In the genomic region with DNA sequence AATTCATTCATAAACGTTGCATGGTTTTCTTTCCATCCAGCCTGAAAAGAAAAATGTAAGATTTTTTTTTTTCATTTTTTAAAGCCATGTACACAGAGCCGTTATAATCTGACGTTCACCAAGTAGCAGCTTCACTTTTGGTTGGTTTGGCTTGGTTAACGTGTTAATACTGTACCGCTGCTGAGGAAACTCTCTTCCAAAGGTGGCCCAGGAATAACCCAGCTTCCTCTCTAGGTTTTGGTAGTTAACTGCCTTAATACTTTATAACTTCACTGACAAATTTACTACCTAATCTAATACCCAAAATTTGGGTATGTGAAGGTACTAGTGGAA, we compare ENCODE assay signal across 8 cellular contexts. TPM values are rescaled to one million over a fixed set of nuclear protein-coding genes. Genes with fewer than 3 reads are reported as not detected.
A peak's percentile ranks its signal among the peaks of the same experiment; 100 is the strongest.
DNase-seq lines count a peak whose midpoint lies in the region; ATAC-seq and TF ChIP-seq lines count a peak whose summit lies in the region.

No MANE protein-coding gene starts in this region.

- intact Hi-C loops in body of pancreas (cut with DNase I), result no loop called here
- intact Hi-C loops in transverse colon (cut with DNase I; ENCODE audit: low total_unique reads), result loop anchor here (5.0 to 10.0 kb wide), 3 partner anchors 131 to 351 kb away; partner anchors contain the start of genes DHRS12 and WDFY2

- CTCF ChIA-PET in activated naive CD4-positive, alpha-beta T cell treated with anti-CD3 and anti-CD28 coated beads, Interleukin-2, amount 10 ng/mL, durations not matched to agents 7 days and 5 days (lab: Charles Lee), result interaction anchor here (0.7 to 2.4 kb wide), 3 partner anchors 326 to 346 kb away, joined by 3 to 11 read pairs (median 4); no protein-coding TSS in a partner anchor

- peaks cover 2% of the 10 kb centered on the region for H3K9me3 Mint-ChIP-seq in activated naive CD4-positive, alpha-beta T cell treated with anti-CD3 and anti-CD28 coated beads, Interleukin-2, amount 10 ng/mL, durations not matched to agents 7 days and 5 days

- no peak for ATAC-seq in body of pancreas
- ATAC-seq in lung (ENCODE audit: insufficient read depth, low FRiP score), result no peak
- ATAC-seq in GM19463 (IDR thresholded peaks at IDR 0.05; ENCODE audit: unreplicated experiment), result no peak

- H3K36me3 ChIP-seq in body of pancreas (replicated peaks in 1 of 2; ENCODE audit: insufficient read depth in 1 of 2, low read depth in 2 of 2) (no peaks in the 10 kb centered on the region), lung (ENCODE audit: control insufficient read depth in 2 of 2, insufficient read depth in 2 of 2, low read length in 2 of 2) (peaks cover 0 to 8% of the 10 kb centered on the region in 2 donors), transverse colon (peaks cover 0 to 7% (median 0%) of the 10 kb centered on the region in 4 donors)

- no peak for DNase-seq in activated naive CD4-positive, alpha-beta T cell treated with anti-CD3 and anti-CD28 coated beads, Interleukin-2, amount 10 ng/mL, durations not matched to agents 7 days and 5 days
- no peak for DNase-seq in activated naive CD4-positive, alpha-beta T cell (lab: John Stamatoyannopoulos, UW)
- DNase-seq in body of pancreas, result no peak
- DNase-seq in lung (ENCODE audit: low spot score), result no peak
- no peak for DNase-seq in transverse colon
- no peak for DNase-seq in LoVo (ENCODE audit: low spot score)
- no peak for DNase-seq in stimulated activated CD4-positive, alpha-beta T cell treated with anti-CD3 and anti-CD28 coated beads, Interleukin-1b, Interleukin-23, amount 100 ng/mL, for 48 hours

- TF ChIP-seq POLR2A in body of pancreas (IDR thresholded peaks at IDR 0.05), result no peak
- no peak for TF ChIP-seq POLR2A in transverse colon (IDR thresholded peaks at IDR 0.05)

- peak overlapping the region; percentile 85 for H3K4me3 Mint-ChIP-seq in activated naive CD4-positive, alpha-beta T cell treated with anti-CD3 and anti-CD28 coated beads, Interleukin-2, amount 10 ng/mL, durations not matched to agents 7 days and 5 days

- TF ChIP-seq CTCF in body of pancreas (IDR thresholded peaks at IDR 0.05) (no peak), lung (IDR thresholded peaks at IDR 0.05; ENCODE audit: control extremely low read depth, extremely low read depth) (no peak), transverse colon (IDR thresholded peaks at IDR 0.05) (no peak)

- peaks cover 51% of the 10 kb centered on the region for H3K4me1 ChIP-seq in body of pancreas
- H3K4me1 ChIP-seq in lung (ENCODE audit: control insufficient read depth in 2 of 2, insufficient read depth in 2 of 2, low read length in 2 of 2), result peaks cover 0 to 3% of the 10 kb centered on the region in 2 donors
- peaks cover 14 to 28% (median 22%) of the 10 kb centered on the region in 4 donors for H3K4me1 ChIP-seq in transverse colon

- in situ Hi-C loops in transverse colon (cut with MboI; ENCODE audit: low pct_ligation_motif_present in 1 of 4, low pct_unique_long_range_greater_than_20kb in 1 of 4, low sequenced_read_pairs in 3 of 4), result loop anchor here in 1 of 4 donors (10.0 kb wide), 1 partner anchor 134 kb away; the partner anchor contains the start of gene WDFY2

- no peak for TF ChIP-seq EP300 in transverse colon (IDR thresholded peaks at IDR 0.05; ENCODE audit: low read depth)

- peaks cover 4% of the 10 kb centered on the region for H3K27me3 Mint-ChIP-seq in activated naive CD4-positive, alpha-beta T cell treated with anti-CD3 and anti-CD28 coated beads, Interleukin-2, amount 10 ng/mL, durations not matched to agents 7 days and 5 days

- H3K9me3 ChIP-seq in body of pancreas (no peaks in the 10 kb centered on the region), lung (ENCODE audit: control insufficient read depth in 2 of 2, insufficient read depth in 1 of 2, low read length in 1 of 2) (peaks cover 0 to 6% of the 10 kb centered on the region in 2 donors), transverse colon (no peaks in the 10 kb centered on the region)

- WGBS in body of pancreas, 2 donors, result 0 to 2% methylated on average over 5 of the region's 5 CpGs
- 2 to 3% methylated on average over 5 of the region's 5 CpGs for WGBS in lung, 2 donors
- WGBS in transverse colon (ENCODE audit: low coverage in 1 of 2), 2 donors, result 1 to 4% methylated on average over 5 of the region's 5 CpGs

- H3K4me3 ChIP-seq in body of pancreas, result no peak overlapping the region
- H3K4me3 ChIP-seq in lung, result peak overlapping the region; percentile 94
- peak overlapping the region; percentile 20 to 97 (median 78) for H3K4me3 ChIP-seq in transverse colon

- H3K27ac ChIP-seq in body of pancreas, result peak overlapping the region; percentile 97 to 99 (median 98)
- peak overlapping the region; percentile 89 to 94 for H3K27ac ChIP-seq in lung (ENCODE audit: low read depth in 1 of 2, low read length in 1 of 2)
- H3K27ac ChIP-seq in transverse colon, result peak overlapping the region; percentile 99 to 100 (median 100)

- peaks cover 44% of the 10 kb centered on the region for H3K36me3 Mint-ChIP-seq in activated naive CD4-positive, alpha-beta T cell treated with anti-CD3 and anti-CD28 coated beads, Interleukin-2, amount 10 ng/mL, durations not matched to agents 7 days and 5 days

- H3K4me1 Mint-ChIP-seq in activated naive CD4-positive, alpha-beta T cell treated with anti-CD3 and anti-CD28 coated beads, Interleukin-2, amount 10 ng/mL, durations not matched to agents 7 days and 5 days, result peaks cover 37% of the 10 kb centered on the region

- H3K27ac Mint-ChIP-seq in activated naive CD4-positive, alpha-beta T cell treated with anti-CD3 and anti-CD28 coated beads, Interleukin-2, amount 10 ng/mL, durations not matched to agents 7 days and 5 days, result peak overlapping the region; percentile 93

- H3K27me3 ChIP-seq in body of pancreas (no peaks in the 10 kb centered on the region), lung (ENCODE audit: control insufficient read depth, insufficient read depth) (no peaks in the 10 kb centered on the region), transverse colon (no peaks in the 10 kb centered on the region)

RNA-seq across cellular contexts. Expression of gene INTS6, which starts 1.7 kb away (rescaled TPM):
- total RNA-seq in body of pancreas (10 to 100 TPM; 40.0 to 53.1 TPM), lung (10 to 100 TPM; 31.7 to 57.7 TPM), transverse colon (10 to 100 TPM; 15.3 to 37.0 (median 25.2) TPM)
- 10 to 100 TPM in 1 of 2 donors, 1 to 10 TPM in 1; 9.5 to 10.4 TPM for polyA plus RNA-seq in lung

Comparison
In these comparisons a context has a peak if more than half of its experiments do, and no peak if none do; other contexts are left out.
1. H3K4me3 ChIP-seq: peak in lung (single experiment) and transverse colon (4 of 4); none in body of pancreas (0 of 2).
2. Peak in every context shown above with its lines, with median percentiles within 50 percentile points of each other: H3K27ac ChIP-seq.